Comparison of ENCODE assay signal across 20 cellular contexts in genomic region chr5:387491-388265, GRCh38. TPM values are rescaled to one million over a fixed set of nuclear protein-coding genes. Genes with fewer than 3 reads are reported as not detected.
DNase-seq lines count a peak whose midpoint lies in the region; ATAC-seq and TF ChIP-seq lines count a peak whose summit lies in the region.
"Had no signal": no experiment of that assay in that cellular context is flagged by ENCODE, and none has a peak within 500 bp of the region (broad histone marks: within the 10 kb centered on the region; RNA-seq: fewer than 3 reads in every experiment).

No MANE protein-coding gene starts in this region.

- H3K79me2 ChIP-seq in PC-3 (ENCODE audit: low read length) = no peaks in the 10 kb centered on the region

- H4K20me1 ChIP-seq in PC-3 (ENCODE audit: low read length) = no peaks in the 10 kb centered on the region

- no peak for TF ChIP-seq POLR2A in spleen (IDR thresholded peaks at IDR 0.05)

- intact Hi-C loops in activated CD4-positive, alpha-beta memory T cell treated with anti-CD3 and anti-CD28 coated beads for 36 hours (cut with micrococcal nuclease) = no loop called here
- intact Hi-C loops in PC-3 (cut with micrococcal nuclease) (no loop called here), spleen (cut with DNase I; ENCODE audit: low total_unique reads) (no loop called here)

- H3K9me2 ChIP-seq in PC-3 (replicated peaks; ENCODE audit: low read length) = no peaks in the 10 kb centered on the region

- DNase-seq in activated CD4-positive, alpha-beta memory T cell treated with anti-CD3 and anti-CD28 coated beads, Interleukin-2, amount 10 ng/mL, durations not matched to agents 7 days and 5 days = peak; percentile 10
- no peak for DNase-seq in activated CD4-positive, alpha-beta memory T cell treated with anti-CD3 and anti-CD28 coated beads for 36 hours
- DNase-seq in PC-3 (no peak), islet precursor cell (peak; percentile 35), spleen (peak; percentile 52)
- DNase-seq in stimulated activated naive CD4-positive, alpha-beta T cell (lab: John Stamatoyannopoulos, UW) = no peak
- DNase-seq: activated naive CD8-positive, alpha-beta T cell treated with anti-CD3 and anti-CD28 coated beads for 36 hours; activated T-cell treated with anti-CD3 and anti-CD28 coated beads for 4 hours; brain microvascular endothelial cell; CD4-positive, alpha-beta memory T cell; H9; immature natural killer cell; NCI-H1417 treated with DMSO at 0.1 percent for 48 hours; NCI-H2171; NCI-H774; right cardiac atrium had no signal

- ATAC-seq in PC-3 = no peak
- ATAC-seq in GM21529 (IDR thresholded peaks at IDR 0.05; ENCODE audit: unreplicated experiment) = no peak
- no peak for ATAC-seq in HG03520 (IDR thresholded peaks at IDR 0.05; ENCODE audit: unreplicated experiment)

- H3K9me3 ChIP-seq in PC-3 (ENCODE audit: low read length) (no peaks in the 10 kb centered on the region), spleen (peaks cover 0 to 22% (median 16%) of the 10 kb centered on the region in 8 donors)

- H2AFZ ChIP-seq in PC-3 (ENCODE audit: low read length) = no peak overlapping the region

- no peaks in the 10 kb centered on the region for H3K36me3 ChIP-seq in PC-3 (ENCODE audit: low read depth, low read length)
- H3K36me3 ChIP-seq in spleen = peaks cover 0 to 5% (median 0%) of the 10 kb centered on the region in 6 donors
- H3K36me3 ChIP-seq: brain microvascular endothelial cell had no signal

- peak overlapping the region; percentile 63 for H3K4me2 ChIP-seq in PC-3 (ENCODE audit: low read length)

- H3K4me1 ChIP-seq in PC-3 (ENCODE audit: insufficient read depth, low read length) (peaks cover 19% of the 10 kb centered on the region), spleen (peaks cover 0 to 20% (median 5%) of the 10 kb centered on the region in 6 donors)

- POLR2A ChIA-PET in activated CD4-positive, alpha-beta memory T cell treated with anti-CD3 and anti-CD28 coated beads, Interleukin-2, amount 10 ng/mL, durations not matched to agents 7 days and 5 days (lab: Charles Lee) = interaction anchor here (2.2 to 5.0 kb wide), 2 partner anchors 9 to 15 kb away, joined by 8 to 20 read pairs; no protein-coding TSS in a partner anchor
- POLR2A ChIA-PET in activated CD4-positive, alpha-beta memory T cell treated with anti-CD3 and anti-CD28 coated beads for 36 hours (lab: Charles Lee) = no interaction called here
- POLR2A ChIA-PET in PC-3 (lab: Charles Lee; ENCODE audit: unreplicated experiment) = no interaction called here

- H3K27ac ChIP-seq in PC-3 (ENCODE audit: low read length) = no peak overlapping the region
- peak overlapping the region in 3 of 8 donors; percentile 24 to 29 (median 26) for H3K27ac ChIP-seq in spleen
- H3K27ac ChIP-seq: brain microvascular endothelial cell had no signal

- H3K27ac Mint-ChIP-seq in activated CD4-positive, alpha-beta memory T cell treated with anti-CD3 and anti-CD28 coated beads, Interleukin-2, amount 10 ng/mL, durations not matched to agents 7 days and 5 days = no peak overlapping the region
- H3K27ac Mint-ChIP-seq in activated CD4-positive, alpha-beta memory T cell treated with anti-CD3 and anti-CD28 coated beads for 36 hours = no peak overlapping the region
- H3K27ac Mint-ChIP-seq: activated naive CD8-positive, alpha-beta T cell treated with anti-CD3 and anti-CD28 coated beads for 36 hours; immature natural killer cell; memory B cell; nephron had no signal

- 79 to 87% (median 84%) methylated on average over 18 of the region's 18 CpGs for WGBS in spleen, 5 donors

- TF ChIP-seq CTCF in PC-3 (conservative IDR thresholded peaks at IDR 0.05; ENCODE audit: low read depth, low read length) = no peak
- no peak for TF ChIP-seq CTCF in spleen (IDR thresholded peaks at IDR 0.05 in 8 of 11, conservative IDR thresholded peaks at IDR 0.05 in 3 of 11)

- peaks cover 47% of the 10 kb centered on the region for H3K36me3 Mint-ChIP-seq in activated CD4-positive, alpha-beta memory T cell treated with anti-CD3 and anti-CD28 coated beads, Interleukin-2, amount 10 ng/mL, durations not matched to agents 7 days and 5 days (ENCODE audit: low read depth)
- peaks cover 31% of the 10 kb centered on the region for H3K36me3 Mint-ChIP-seq in activated CD4-positive, alpha-beta memory T cell treated with anti-CD3 and anti-CD28 coated beads for 36 hours
- H3K36me3 Mint-ChIP-seq: memory B cell had no signal

- H3K27me3 Mint-ChIP-seq in activated CD4-positive, alpha-beta memory T cell treated with anti-CD3 and anti-CD28 coated beads, Interleukin-2, amount 10 ng/mL, durations not matched to agents 7 days and 5 days = no peaks in the 10 kb centered on the region
- no peaks in the 10 kb centered on the region for H3K27me3 Mint-ChIP-seq in activated CD4-positive, alpha-beta memory T cell treated with anti-CD3 and anti-CD28 coated beads for 36 hours
- H3K27me3 Mint-ChIP-seq: CD4-positive, alpha-beta memory T cell had no signal

- CTCF ChIA-PET in activated CD4-positive, alpha-beta memory T cell treated with anti-CD3 and anti-CD28 coated beads, Interleukin-2, amount 10 ng/mL, durations not matched to agents 7 days and 5 days (lab: Charles Lee) = no interaction called here
- CTCF ChIA-PET in activated CD4-positive, alpha-beta memory T cell treated with anti-CD3 and anti-CD28 coated beads for 36 hours (lab: Charles Lee) = no interaction called here
- CTCF ChIA-PET in PC-3 (lab: Charles Lee) = no interaction called here

- H3K4me3 ChIP-seq in PC-3 (ENCODE audit: low read length) (no peak overlapping the region), spleen (no peak overlapping the region)

- peaks cover 10% of the 10 kb centered on the region for H3K9me3 Mint-ChIP-seq in activated CD4-positive, alpha-beta memory T cell treated with anti-CD3 and anti-CD28 coated beads, Interleukin-2, amount 10 ng/mL, durations not matched to agents 7 days and 5 days
- peaks cover 17% of the 10 kb centered on the region for H3K9me3 Mint-ChIP-seq in activated CD4-positive, alpha-beta memory T cell treated with anti-CD3 and anti-CD28 coated beads for 36 hours
- H3K9me3 Mint-ChIP-seq: H9 had no signal

- no peak overlapping the region for H3K9ac ChIP-seq in PC-3 (ENCODE audit: low read length)

- peaks cover 19% of the 10 kb centered on the region for H3K4me1 Mint-ChIP-seq in activated CD4-positive, alpha-beta memory T cell treated with anti-CD3 and anti-CD28 coated beads, Interleukin-2, amount 10 ng/mL, durations not matched to agents 7 days and 5 days
- peaks cover 17% of the 10 kb centered on the region for H3K4me1 Mint-ChIP-seq in activated CD4-positive, alpha-beta memory T cell treated with anti-CD3 and anti-CD28 coated beads for 36 hours (ENCODE audit: low read depth)

- no peak overlapping the region for H3K4me3 Mint-ChIP-seq in activated CD4-positive, alpha-beta memory T cell treated with anti-CD3 and anti-CD28 coated beads, Interleukin-2, amount 10 ng/mL, durations not matched to agents 7 days and 5 days
- no peak overlapping the region for H3K4me3 Mint-ChIP-seq in activated CD4-positive, alpha-beta memory T cell treated with anti-CD3 and anti-CD28 coated beads for 36 hours
- H3K4me3 Mint-ChIP-seq: activated naive CD8-positive, alpha-beta T cell treated with anti-CD3 and anti-CD28 coated beads for 36 hours; CD4-positive, alpha-beta memory T cell; H9; immature natural killer cell; memory B cell; nephron had no signal

- peaks cover 5% of the 10 kb centered on the region for H3F3A ChIP-seq in PC-3 (ENCODE audit: low read length, unreplicated experiment)

- BruUV-seq in PC-3 (replicated peaks; lab: Mats Ljungman, UMichigan) = no TSS peak

- H3K27me3 ChIP-seq in PC-3 (ENCODE audit: low read length) = no peaks in the 10 kb centered on the region
- peaks cover 0 to 17% (median 0%) of the 10 kb centered on the region in 7 donors for H3K27me3 ChIP-seq in spleen (replicated peaks in 1 of 7)
- H3K27me3 ChIP-seq: brain microvascular endothelial cell had no signal

RNA-seq across cellular contexts. Expression of gene EXOC3, which starts 55.3 kb away (rescaled TPM):
- total RNA-seq in activated CD4-positive, alpha-beta memory T cell treated with anti-CD3 and anti-CD28 coated beads, Interleukin-2, amount 10 ng/mL, durations not matched to agents 7 days and 5 days = 10 to 100 TPM; 67.7 to 68.8 TPM
- 10 to 100 TPM; 49.9 to 54.5 TPM for total RNA-seq in activated CD4-positive, alpha-beta memory T cell treated with anti-CD3 and anti-CD28 coated beads for 36 hours
- 31.3 and 42.1 TPM in 2 replicates for total RNA-seq in PC-3 (2014; rRNA removed)
- 10 to 100 TPM; 61.5 to 87.0 (median 77.5) TPM for total RNA-seq in spleen
- polyA plus RNA-seq in spleen = 10 to 100 TPM; 22.7 to 62.0 (median 57.8) TPM

Comparison
In these comparisons a context has a peak if more than half of its experiments do, and no peak if none do; other contexts are left out.
1. DNase-seq: peak in activated CD4-positive, alpha-beta memory T cell treated with anti-CD3 and anti-CD28 coated beads, Interleukin-2, amount 10 ng/mL, durations not matched to agents 7 days and 5 days (single experiment), islet precursor cell (single experiment) and spleen (single experiment); none in activated CD4-positive, alpha-beta memory T cell treated with anti-CD3 and anti-CD28 coated beads for 36 hours (single experiment), PC-3 (single experiment) and stimulated activated naive CD4-positive, alpha-beta T cell (0 of 6).